8 cellular contexts compared by ENCODE assay signal in the genomic region with DNA sequence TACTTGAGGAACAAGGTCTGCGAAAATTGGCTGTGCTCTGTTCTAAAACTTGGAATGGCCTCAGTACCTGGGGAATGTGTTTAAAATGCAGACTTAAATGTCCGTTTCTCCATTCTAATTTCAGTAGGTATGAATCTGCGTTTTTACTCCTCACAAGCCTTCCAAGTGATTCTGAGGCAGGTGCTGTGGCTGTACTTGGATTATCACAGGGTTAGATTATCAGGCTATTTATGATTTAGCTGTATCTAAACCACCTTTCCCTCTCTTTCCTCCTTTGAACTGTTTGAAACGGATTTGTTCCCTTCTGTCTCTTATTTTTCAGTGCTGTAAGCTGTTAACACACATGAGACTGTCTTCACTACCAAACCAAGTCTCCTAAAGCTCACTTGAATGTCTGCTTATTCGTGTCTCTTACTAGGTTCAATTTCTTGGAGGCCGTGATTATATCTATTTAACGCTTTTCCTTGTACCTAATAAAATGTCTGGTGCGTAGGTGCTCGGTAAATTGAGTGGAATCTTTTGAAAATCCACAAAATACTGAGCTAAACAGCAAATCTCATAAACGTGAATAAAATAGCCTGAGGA. TPM values are rescaled to one million over a fixed set of nuclear protein-coding genes. Genes with fewer than 3 reads are reported as not detected.
DNase-seq lines count a peak whose midpoint lies in the region; ATAC-seq and TF ChIP-seq lines count a peak whose summit lies in the region.

No MANE protein-coding gene starts in this region.

- intact Hi-C loops in head of caudate nucleus (cut with DNase I), result no loop called here

- peak; percentile 63 for DNase-seq in DMS53 (lab: John Stamatoyannopoulos, UW)
- DNase-seq in NCI-H69 (lab: John Stamatoyannopoulos, UW), result peak; percentile 70
- no peak for DNase-seq in epithelial cell of proximal tubule (ENCODE audit: low read depth)
- DNase-seq in pons (ENCODE audit: low spot score), result peak; percentile 63
- DNase-seq in ecto neural progenitor cell (ENCODE audit: low spot score), result no peak
- no peak for DNase-seq in head of caudate nucleus
- DNase-seq in stimulated activated CD4-positive, alpha-beta T cell treated with anti-CD3 and anti-CD28 coated beads, Interleukin-1b, Interleukin-23, amount 100 ng/mL, for 48 hours, result no peak

- H3K4me3 ChIP-seq in epithelial cell of proximal tubule (ENCODE audit: low read depth, low read length), result peak overlapping the region; percentile 73

- no peak for ATAC-seq in GM18519 (IDR thresholded peaks at IDR 0.05; ENCODE audit: low FRiP score, unreplicated experiment)

- no peak for TF ChIP-seq CTCF in epithelial cell of proximal tubule (conservative IDR thresholded peaks at IDR 0.05; ENCODE audit: low read depth, low read length)

RNA-seq across cellular contexts. Expression of gene CETN3, which starts 0.7 kb away (rescaled TPM):
- 16.1 and 27.8 TPM in 2 replicates for total RNA-seq in epithelial cell of proximal tubule

Comparison
In these comparisons a context has a peak if more than half of its experiments do, and no peak if none do; other contexts are left out.
1. DNase-seq: peak in DMS53 (single experiment), NCI-H69 (single experiment) and pons (single experiment); none in epithelial cell of proximal tubule (single experiment), ecto neural progenitor cell (single experiment), head of caudate nucleus (0 of 42) and stimulated activated CD4-positive, alpha-beta T cell treated with anti-CD3 and anti-CD28 coated beads, Interleukin-1b, Interleukin-23, amount 100 ng/mL, for 48 hours (single experiment).